18 cellular contexts compared by ENCODE assay signal in the genomic region with DNA sequence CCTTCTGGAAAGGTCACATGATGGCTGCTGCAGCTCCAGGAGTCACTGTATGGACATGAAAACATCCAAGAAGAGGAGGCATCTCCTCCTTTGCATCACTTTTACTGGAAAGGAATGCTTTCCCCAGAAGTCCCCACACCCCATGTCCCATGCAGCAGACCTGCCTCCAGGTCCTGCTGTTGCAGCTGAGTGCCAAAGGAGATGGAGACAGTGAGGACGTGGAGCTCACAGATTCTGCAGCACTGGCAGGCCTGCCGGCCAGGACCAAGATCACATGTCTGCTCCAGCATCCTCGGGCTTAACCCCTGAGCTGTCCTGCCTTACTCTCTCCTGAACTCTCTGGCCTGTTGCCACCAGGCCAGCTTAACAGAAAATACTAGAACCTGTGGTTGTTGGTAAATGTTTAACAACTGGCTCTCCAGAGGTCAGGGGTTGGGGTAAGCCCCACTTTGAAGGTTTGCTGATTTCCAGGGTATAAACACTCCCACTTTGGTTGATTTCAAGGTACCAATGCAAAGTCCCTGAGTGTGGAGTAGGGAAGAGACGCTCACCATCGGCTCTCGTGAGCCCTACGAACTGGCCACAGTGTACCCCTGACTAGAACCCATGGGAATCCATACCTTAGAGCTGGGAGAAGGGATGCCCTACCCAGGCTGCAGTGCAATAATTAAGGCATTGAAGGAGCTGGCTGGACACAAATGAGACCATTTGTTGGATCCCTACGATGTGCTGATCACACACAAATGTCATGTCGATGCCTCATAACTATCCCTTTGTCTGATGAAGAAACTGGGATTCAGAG.
DNase-seq lines count a peak whose midpoint lies in the region; ATAC-seq and TF ChIP-seq lines count a peak whose summit lies in the region.
"Had no signal": no experiment of that assay in that cellular context is flagged by ENCODE, and none has a peak within 500 bp of the region (broad histone marks: within the 10 kb centered on the region; RNA-seq: fewer than 3 reads in every experiment).

No MANE protein-coding gene starts in this region.

- intact Hi-C loops in natural killer cell (cut with micrococcal nuclease) = no loop called here

- peak; percentile 29 for DNase-seq in activated CD4-positive, CD25-positive, alpha-beta regulatory T cell treated with anti-CD3 and anti-CD28 coated beads, Interleukin-2, amount 50 U/mL, for 72 hours
- peak; percentile 41 for DNase-seq in natural killer cell treated with Interleukin-12 subunit alpha and Interleukin-12 subunit beta and Interleukin-15 and Interleukin-18, amount 100 ng/mL, for 72 hours (ENCODE audit: low spot score)
- no peak for DNase-seq in natural killer cell
- peak; percentile 86 for DNase-seq in osteocyte (ENCODE audit: extremely low spot score, unreplicated experiment)
- DNase-seq in amygdala (lab: John Stamatoyannopoulos, UW) = no peak
- no peak for DNase-seq in NCI-H1105 (lab: John Stamatoyannopoulos, UW)
- DNase-seq in HuH-7 (ENCODE audit: low spot score) = no peak
- DNase-seq: BE2C, DMS79, H9, Kasumi-1, NCI-H1417 treated with DMSO at 0.1 percent for 48 hours, NCI-H1930, NCI-H526 treated with DMSO at 0.1 percent for 48 hours, SJCRH30 had no signal

- peaks cover 15 to 30% of the 10 kb centered on the region in 2 donors for H3K4me1 Mint-ChIP-seq in natural killer cell treated with Interleukin-12 subunit alpha and Interleukin-12 subunit beta and Interleukin-15 and Interleukin-18, amount 100 ng/mL, for 72 hours (ENCODE audit: low read depth in 2 of 2)
- H3K4me1 Mint-ChIP-seq in natural killer cell (peaks cover 22 to 53% of the 10 kb centered on the region in 2 donors), osteocyte (ENCODE audit: unreplicated experiment) (no peaks in the 10 kb centered on the region)
- H3K4me1 Mint-ChIP-seq: H9 had no signal

- H3K27me3 Mint-ChIP-seq in natural killer cell treated with Interleukin-12 subunit alpha and Interleukin-12 subunit beta and Interleukin-15 and Interleukin-18, amount 100 ng/mL, for 72 hours = no peaks in the 10 kb centered on the region
- H3K27me3 Mint-ChIP-seq in natural killer cell (ENCODE audit: low read depth in 2 of 2) (no peaks in the 10 kb centered on the region), osteocyte (ENCODE audit: unreplicated experiment) (no peaks in the 10 kb centered on the region)

- TF ChIP-seq CTCF in natural killer cell (IDR thresholded peaks at IDR 0.05) (no peak), osteocyte (IDR thresholded peaks at IDR 0.05) (no peak)

- no peaks in the 10 kb centered on the region for H3K36me3 Mint-ChIP-seq in natural killer cell treated with Interleukin-12 subunit alpha and Interleukin-12 subunit beta and Interleukin-15 and Interleukin-18, amount 100 ng/mL, for 72 hours
- H3K36me3 Mint-ChIP-seq in natural killer cell = no peaks in the 10 kb centered on the region
- H3K36me3 Mint-ChIP-seq in osteocyte (ENCODE audit: unreplicated experiment) = no peaks in the 10 kb centered on the region
- H3K36me3 Mint-ChIP-seq: CD8-positive, alpha-beta memory T cell had no signal

- no peaks in the 10 kb centered on the region for H3K9me3 Mint-ChIP-seq in natural killer cell treated with Interleukin-12 subunit alpha and Interleukin-12 subunit beta and Interleukin-15 and Interleukin-18, amount 100 ng/mL, for 72 hours
- H3K9me3 Mint-ChIP-seq in natural killer cell = no peaks in the 10 kb centered on the region
- H3K9me3 Mint-ChIP-seq in osteocyte (ENCODE audit: unreplicated experiment) = peaks cover 59% of the 10 kb centered on the region
- H3K9me3 Mint-ChIP-seq: CD8-positive, alpha-beta memory T cell; IgD-negative memory B cell had no signal

- no peak overlapping the region for H3K4me3 Mint-ChIP-seq in natural killer cell treated with Interleukin-12 subunit alpha and Interleukin-12 subunit beta and Interleukin-15 and Interleukin-18, amount 100 ng/mL, for 72 hours
- no peak overlapping the region for H3K4me3 Mint-ChIP-seq in natural killer cell
- no peak overlapping the region for H3K4me3 Mint-ChIP-seq in osteocyte (ENCODE audit: unreplicated experiment)
- H3K4me3 Mint-ChIP-seq: CD8-positive, alpha-beta memory T cell; H9; IgD-negative memory B cell had no signal

- peak overlapping the region in 1 of 2 donors; percentile 99 for H3K27ac Mint-ChIP-seq in natural killer cell treated with Interleukin-12 subunit alpha and Interleukin-12 subunit beta and Interleukin-15 and Interleukin-18, amount 100 ng/mL, for 72 hours
- H3K27ac Mint-ChIP-seq in natural killer cell (no peak overlapping the region), osteocyte (ENCODE audit: unreplicated experiment) (no peak overlapping the region)
- H3K27ac Mint-ChIP-seq: H9, IgD-negative memory B cell had no signal

- ATAC-seq in activated CD4-positive, CD25-positive, alpha-beta regulatory T cell treated with anti-CD3 and anti-CD28 coated beads, Interleukin-2, amount 50 U/mL, for 24 hours = no peak
- ATAC-seq in natural killer cell treated with Interleukin-12 subunit alpha and Interleukin-12 subunit beta and Interleukin-15 and Interleukin-18, amount 100 ng/mL, for 72 hours = no peak
- ATAC-seq in natural killer cell = no peak

Comparison
In these comparisons a context has a peak if more than half of its experiments do, and no peak if none do; other contexts are left out.
1. DNase-seq: peak in activated CD4-positive, CD25-positive, alpha-beta regulatory T cell treated with anti-CD3 and anti-CD28 coated beads, Interleukin-2, amount 50 U/mL, for 72 hours (single experiment), natural killer cell treated with Interleukin-12 subunit alpha and Interleukin-12 subunit beta and Interleukin-15 and Interleukin-18, amount 100 ng/mL, for 72 hours (single experiment) and osteocyte (single experiment); none in natural killer cell (single experiment), amygdala (0 of 56), NCI-H1105 (single experiment) and HuH-7 (single experiment).